8 cellular contexts compared by ENCODE assay signal in the genomic region with DNA sequence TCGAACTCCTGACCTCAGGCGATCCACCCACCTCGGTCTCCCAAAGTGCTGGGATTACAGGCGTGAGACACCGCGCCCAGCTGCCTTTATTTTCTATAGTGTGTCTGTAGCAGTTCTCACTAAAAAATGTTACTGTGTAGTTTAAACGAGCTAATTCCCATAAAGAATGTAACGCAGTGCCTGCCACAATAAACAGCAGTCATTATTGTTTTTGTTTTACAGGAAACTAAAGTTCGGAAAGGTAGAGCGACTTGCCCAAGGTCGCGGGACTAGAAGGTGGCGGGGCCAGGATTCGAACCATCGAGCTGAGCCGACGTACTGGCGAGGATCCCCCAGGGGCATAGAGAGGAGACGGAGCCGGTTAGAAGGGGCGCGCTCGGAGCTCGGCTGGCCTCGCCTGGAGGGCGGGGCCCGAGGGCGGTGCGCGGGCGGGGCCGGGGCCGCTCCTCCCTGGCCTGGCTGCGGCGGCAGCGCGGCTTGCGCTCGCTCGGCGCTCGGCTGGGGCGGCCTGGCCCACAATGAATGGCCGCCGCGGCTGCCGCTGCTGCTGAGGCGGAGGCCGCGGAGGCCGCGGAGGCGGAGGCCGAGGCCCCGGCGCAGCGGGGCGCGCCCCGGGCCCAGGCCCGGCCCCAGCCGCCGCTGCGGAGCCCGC. TPM values are rescaled to one million over a fixed set of nuclear protein-coding genes. Genes with fewer than 3 reads are reported as not detected.
DNase-seq lines count a peak whose midpoint lies in the region; ATAC-seq and TF ChIP-seq lines count a peak whose summit lies in the region.

Gene NACC1 (plus strand): TSS at position 493 of the 652 bp plus-strand sequence. CDS start 16,944 bp downstream, outside the sequence.

- peak within 1 kb of the TSS; percentile 87 for H3K4me3 Mint-ChIP-seq in activated CD4-positive, alpha-beta T cell treated with anti-CD3 and anti-CD28 coated beads for 36 hours
- H3K4me3 Mint-ChIP-seq in chondrocyte (ENCODE audit: unreplicated experiment), result peak within 1 kb of the TSS; percentile 93

- H3K36me3 Mint-ChIP-seq in activated CD4-positive, alpha-beta T cell treated with anti-CD3 and anti-CD28 coated beads for 36 hours (ENCODE audit: low read depth), result peaks cover 20% of the 10 kb centered on the region
- H3K36me3 Mint-ChIP-seq in chondrocyte (ENCODE audit: low read depth), result peaks cover 1% of the 10 kb centered on the region

- H3K9me3 Mint-ChIP-seq in activated CD4-positive, alpha-beta T cell treated with anti-CD3 and anti-CD28 coated beads for 36 hours (ENCODE audit: low read depth), result no peaks in the 10 kb centered on the region
- H3K9me3 Mint-ChIP-seq in chondrocyte (ENCODE audit: low read depth), result no peaks in the 10 kb centered on the region

- no peaks in the 10 kb centered on the region for H3K27me3 Mint-ChIP-seq in activated CD4-positive, alpha-beta T cell treated with anti-CD3 and anti-CD28 coated beads for 36 hours
- no peaks in the 10 kb centered on the region for H3K27me3 Mint-ChIP-seq in chondrocyte (ENCODE audit: low read depth)

- ATAC-seq in GM18867 (IDR thresholded peaks at IDR 0.05; ENCODE audit: unreplicated experiment), result peak; percentile 64
- ATAC-seq in HG03159 (IDR thresholded peaks at IDR 0.05; ENCODE audit: unreplicated experiment), result peak; percentile 70
- peak; percentile 85 for ATAC-seq in activated CD4-positive, alpha-beta T cell treated with anti-CD3 and anti-CD28 coated beads for 36 hours

- CTCF ChIA-PET in activated CD4-positive, alpha-beta T cell treated with anti-CD3 and anti-CD28 coated beads for 36 hours (lab: Charles Lee), result interaction anchor here (0.6 to 2.6 kb wide), 10 partner anchors 9 to 239 kb away, joined by 3 to 10 read pairs (median 5); partner anchors contain the start of genes IER2 and STX10

- peak within 1 kb of the TSS; percentile 95 for H3K27ac Mint-ChIP-seq in activated CD4-positive, alpha-beta T cell treated with anti-CD3 and anti-CD28 coated beads for 36 hours
- peak within 1 kb of the TSS; percentile 96 for H3K27ac Mint-ChIP-seq in chondrocyte (ENCODE audit: unreplicated experiment)

- peak; percentile 74 for DNase-seq in A172 (ENCODE audit: low spot score)
- DNase-seq in NCI-H446 treated with DMSO at 0.1 percent for 48 hours (lab: John Stamatoyannopoulos, UW), result peak; percentile 84
- DNase-seq in activated CD4-positive, alpha-beta T cell treated with anti-CD3 and anti-CD28 coated beads for 36 hours, result peak; percentile 95
- DNase-seq in chondrocyte (ENCODE audit: low spot score), result no peak
- DNase-seq in kidney tubule cell (ENCODE audit: low spot score), result peak; percentile 92
- peak; percentile 67 to 84 for DNase-seq in stimulated activated CD4-positive, alpha-beta T cell treated with anti-CD3 and anti-CD28 coated beads, Interleukin-1b, Interleukin-23, amount 100 ng/mL, for 1 hour (ENCODE audit: low read depth in 2 of 2)

- intact Hi-C loops in activated CD4-positive, alpha-beta T cell treated with anti-CD3 and anti-CD28 coated beads for 36 hours (cut with DNase I, micrococcal nuclease), result loop anchor here (1.0 to 5.0 kb wide), 10 partner anchors 14 to 506 kb away; partner anchors contain the start of genes DHPS (in 1 of the 2), IER2 (in 1 of the 2), JUNB (in 1 of the 2) and STX10 (in 1 of the 2)

- POLR2A ChIA-PET in activated CD4-positive, alpha-beta T cell treated with anti-CD3 and anti-CD28 coated beads for 36 hours (lab: Charles Lee), result interaction anchor here (1.0 to 1.9 kb wide), 3 partner anchors 32 to 37 kb away, joined by 3 to 18 read pairs (median 4); partner anchors contain the start of genes IER2 and STX10

- no peak for TF ChIP-seq CTCF in chondrocyte (IDR thresholded peaks at IDR 0.05)

- H3K4me1 Mint-ChIP-seq in activated CD4-positive, alpha-beta T cell treated with anti-CD3 and anti-CD28 coated beads for 36 hours, result peaks cover 49% of the 10 kb centered on the region
- peaks cover 61% of the 10 kb centered on the region for H3K4me1 Mint-ChIP-seq in chondrocyte (ENCODE audit: low read depth)

RNA-seq across cellular contexts. Expression of gene NACC1, which starts in this region (rescaled TPM):
- 85.9 and 101 TPM in 2 replicates for total RNA-seq in A172 (2014; rRNA removed; shearing (Covaris generic))
- 10 to 100 TPM; 77.5 to 84.5 TPM for total RNA-seq in activated CD4-positive, alpha-beta T cell treated with anti-CD3 and anti-CD28 coated beads for 36 hours
- 45.2 to 49.5 TPM (median 47.3 TPM) in 3 replicates for total RNA-seq in chondrocyte
